In the genomic region with DNA sequence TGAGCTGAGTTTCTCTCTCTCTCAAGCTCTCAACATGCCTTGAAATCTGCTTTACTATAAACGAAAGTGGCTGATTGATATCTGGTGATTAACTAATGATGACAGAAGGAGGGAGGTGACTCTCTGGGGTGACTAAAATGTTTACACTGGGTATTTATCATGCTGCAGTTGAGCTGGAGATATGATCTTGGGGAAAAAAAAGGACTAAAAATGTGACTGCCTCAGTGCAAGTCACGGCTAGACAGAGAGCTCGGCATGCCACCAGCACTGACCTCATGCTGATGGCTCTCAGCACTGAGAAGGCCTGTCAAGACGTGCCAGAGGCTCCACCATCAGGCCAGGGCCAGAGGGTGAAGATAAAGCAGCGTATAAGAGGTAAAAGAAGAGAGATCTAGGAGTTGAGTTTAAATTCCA, we compare ENCODE assay signal across 8 cellular contexts.
DNase-seq lines count a peak whose midpoint lies in the region; ATAC-seq and TF ChIP-seq lines count a peak whose summit lies in the region.

No MANE protein-coding gene starts in this region.

- no peaks in the 10 kb centered on the region for H3K4me1 Mint-ChIP-seq in activated CD8-positive, alpha-beta T cell treated with anti-CD3 and anti-CD28 coated beads, Interleukin-2, amount 10 ng/mL, durations not matched to agents 7 days and 5 days (ENCODE audit: low read depth)

- H3K36me3 Mint-ChIP-seq in activated CD8-positive, alpha-beta T cell treated with anti-CD3 and anti-CD28 coated beads, Interleukin-2, amount 10 ng/mL, durations not matched to agents 7 days and 5 days (ENCODE audit: low read depth) = no peaks in the 10 kb centered on the region

- peak; percentile 39 for DNase-seq in GM12865 (ENCODE audit: low read depth)
- DNase-seq in OCI-LY7 (ENCODE audit: low spot score) = peak; percentile 58
- DNase-seq in fibroblast of lung (ENCODE audit: low read depth in 2 of 2) = peak; percentile 33 to 85
- DNase-seq in posterior cingulate gyrus = peak in 6 of 10 donors; percentile 31 to 83 (median 51)
- DNase-seq in NCI-H2107 (lab: John Stamatoyannopoulos, UW) = no peak
- no peak for DNase-seq in MV-4-11 (lab: John Stamatoyannopoulos, UW)
- DNase-seq in activated CD8-positive, alpha-beta T cell treated with anti-CD3 and anti-CD28 coated beads, Interleukin-2, amount 10 ng/mL, durations not matched to agents 7 days and 5 days = no peak

- CTCF ChIA-PET in OCI-LY7 (lab: Charles Lee; ENCODE audit: unreplicated experiment) = no interaction called here
- CTCF ChIA-PET in activated CD8-positive, alpha-beta T cell treated with anti-CD3 and anti-CD28 coated beads, Interleukin-2, amount 10 ng/mL, durations not matched to agents 7 days and 5 days (lab: Charles Lee) = no interaction called here

- intact Hi-C loops in OCI-LY7 (cut with micrococcal nuclease; ENCODE audit: unreplicated experiment) (no loop called here), posterior cingulate gyrus (cut with DNase I) (no loop called here)

- peak; percentile 3 for TF ChIP-seq CTCF in GM12865 (IDR thresholded peaks at IDR 0.05; ENCODE audit: insufficient read depth, low read depth, low read length, missing control alignments)
- TF ChIP-seq CTCF in OCI-LY7 (conservative IDR thresholded peaks at IDR 0.05; ENCODE audit: low read length) = peak; percentile 53
- TF ChIP-seq CTCF in fibroblast of lung (conservative IDR thresholded peaks at IDR 0.05 in 1 of 2, IDR thresholded peaks at IDR 0.05 in 1 of 2; ENCODE audit: low read depth in 1 of 2, low read length in 2 of 2) = peak; percentile 17 to 25

- peaks cover 17% of the 10 kb centered on the region for H3K4me1 ChIP-seq in OCI-LY7 (ENCODE audit: insufficient read depth, low read length, poor library complexity, severe bottlenecking)
- H3K4me1 ChIP-seq in fibroblast of lung (ENCODE audit: control insufficient read depth, extremely low read depth, insufficient read depth, low read length) = no peaks in the 10 kb centered on the region

- no peaks in the 10 kb centered on the region for H3K9me2 ChIP-seq in OCI-LY7 (ENCODE audit: insufficient read depth, low read length)

- peak overlapping the region; percentile 69 for H2AFZ ChIP-seq in OCI-LY7 (ENCODE audit: low read length)
- no peak overlapping the region for H2AFZ ChIP-seq in fibroblast of lung (ENCODE audit: low read length)

- H3K9me3 Mint-ChIP-seq in activated CD8-positive, alpha-beta T cell treated with anti-CD3 and anti-CD28 coated beads, Interleukin-2, amount 10 ng/mL, durations not matched to agents 7 days and 5 days (ENCODE audit: insufficient read depth) = no peaks in the 10 kb centered on the region

- H3K36me3 ChIP-seq in OCI-LY7 (ENCODE audit: insufficient read depth, low read length) (no peaks in the 10 kb centered on the region), fibroblast of lung (ENCODE audit: control insufficient read depth, insufficient read depth, low read length) (no peaks in the 10 kb centered on the region)

- H3K79me2 ChIP-seq in OCI-LY7 (ENCODE audit: insufficient read depth, low read depth, low read length) (no peaks in the 10 kb centered on the region), fibroblast of lung (ENCODE audit: control insufficient read depth, insufficient read depth, low read length) (no peaks in the 10 kb centered on the region)

- H3K9me3 ChIP-seq in OCI-LY7 (ENCODE audit: low read length) (no peaks in the 10 kb centered on the region), fibroblast of lung (ENCODE audit: control insufficient read depth, insufficient read depth, low read depth, low read length) (no peaks in the 10 kb centered on the region)

- H4K20me1 ChIP-seq in OCI-LY7 (ENCODE audit: insufficient read depth, low read length) (no peaks in the 10 kb centered on the region), fibroblast of lung (ENCODE audit: control insufficient read depth, extremely low read depth, insufficient read depth, low read length) (no peaks in the 10 kb centered on the region)

- H3K4me2 ChIP-seq in OCI-LY7 (ENCODE audit: low read length) (no peak overlapping the region; the same call in 1 of the 2 replicates), fibroblast of lung (ENCODE audit: extremely low read depth, insufficient read depth, low read length) (no peak overlapping the region)

- H3K27me3 ChIP-seq in fibroblast of lung (ENCODE audit: control insufficient read depth, insufficient read depth, low read length) = no peaks in the 10 kb centered on the region

- H3K9ac ChIP-seq in fibroblast of lung (ENCODE audit: insufficient read depth, low read length) = no peak overlapping the region

- BruUV-seq in OCI-LY7 (replicated peaks; lab: Mats Ljungman, UMichigan) = no TSS peak

- H3K27ac Mint-ChIP-seq in activated CD8-positive, alpha-beta T cell treated with anti-CD3 and anti-CD28 coated beads, Interleukin-2, amount 10 ng/mL, durations not matched to agents 7 days and 5 days = no peak overlapping the region

- no peak overlapping the region for H3K4me3 ChIP-seq in GM12865 (ENCODE audit: low read depth, low read length)
- H3K4me3 ChIP-seq in OCI-LY7 (ENCODE audit: low read depth, low read length, poor library complexity, severe bottlenecking) = no peak overlapping the region
- H3K4me3 ChIP-seq in fibroblast of lung (replicated peaks in 1 of 4; ENCODE audit: control extremely low read depth in 1 of 4, insufficient read depth in 1 of 4, low read depth in 3 of 4, low read length in 4 of 4) = no peak overlapping the region

- POLR2A ChIA-PET in OCI-LY7 (lab: Charles Lee) = interaction anchor here (0.6 to 1.2 kb wide), 4 partner anchors 8 to 455 kb away, joined by 3 to 4 read pairs (median 4); no protein-coding TSS in a partner anchor
- POLR2A ChIA-PET in activated CD8-positive, alpha-beta T cell treated with anti-CD3 and anti-CD28 coated beads, Interleukin-2, amount 10 ng/mL, durations not matched to agents 7 days and 5 days (lab: Charles Lee) = no interaction called here

- no peak overlapping the region for H3K4me3 Mint-ChIP-seq in activated CD8-positive, alpha-beta T cell treated with anti-CD3 and anti-CD28 coated beads, Interleukin-2, amount 10 ng/mL, durations not matched to agents 7 days and 5 days

- ATAC-seq in GM18907 (IDR thresholded peaks at IDR 0.05; ENCODE audit: unreplicated experiment) = no peak
- ATAC-seq in activated CD8-positive, alpha-beta T cell treated with anti-CD3 and anti-CD28 coated beads, Interleukin-2, amount 10 ng/mL, durations not matched to agents 7 days and 5 days = no peak

- peaks cover 29% of the 10 kb centered on the region for H3K27me3 Mint-ChIP-seq in activated CD8-positive, alpha-beta T cell treated with anti-CD3 and anti-CD28 coated beads, Interleukin-2, amount 10 ng/mL, durations not matched to agents 7 days and 5 days (ENCODE audit: low read depth)

- H3K27ac ChIP-seq in OCI-LY7 (ENCODE audit: low read depth, low read length, poor library complexity, severe bottlenecking) = no peak overlapping the region
- no peak overlapping the region for H3K27ac ChIP-seq in fibroblast of lung (ENCODE audit: insufficient read depth, low read length)

Comparison
In these comparisons a context has a peak if more than half of its experiments do, and no peak if none do; other contexts are left out.
1. DNase-seq: peak in GM12865 (single experiment), OCI-LY7 (single experiment), fibroblast of lung (2 of 2) and posterior cingulate gyrus (6 of 10); none in NCI-H2107 (single experiment), MV-4-11 (single experiment) and activated CD8-positive, alpha-beta T cell treated with anti-CD3 and anti-CD28 coated beads, Interleukin-2, amount 10 ng/mL, durations not matched to agents 7 days and 5 days (single experiment).
2. CTCF ChIP-seq: peak in every context shown above with its lines; median percentile 53 in OCI-LY7; 21 in fibroblast of lung; 3 in GM12865.